In genomic region chr7:5622286-5622685, GRCh38 we compare ENCODE assay signal across 32 cellular contexts.
"Had no signal": no experiment of that assay in that cellular context is flagged by ENCODE, and none has a peak within 500 bp of the region (broad histone marks: within the 10 kb centered on the region; RNA-seq: fewer than 3 reads in every experiment).

No MANE protein-coding gene starts in this region.

- DNase-seq: activated B cell treated with CpG ODN at 0.5 μM for 24 hours; activated CD4-positive, alpha-beta memory T cell treated with anti-CD3 and anti-CD28 coated beads for 36 hours; activated CD4-positive, alpha-beta T cell treated with anti-CD3 and anti-CD28 coated beads for 4 hours; activated CD4-positive, alpha-beta T cell treated with anti-CD3 and anti-CD28 coated beads, Interleukin-2, amount 50 U/mL, for 1 hour; activated CD4-positive, CD25-positive, alpha-beta regulatory T cell treated with anti-CD3 and anti-CD28 coated beads, Interleukin-2, amount 50 U/mL, for 72 hours; activated CD8-positive, alpha-beta memory T cell treated with anti-CD3 and anti-CD28 coated beads, Interleukin-2, amount 50 U/mL, for 4 hours; activated gamma-delta T cell treated with Interleukin-2 at 50 U/mL for 16 hours; activated naive CD4-positive, alpha-beta T cell treated with anti-CD3 and anti-CD28 coated beads for 36 hours; activated T-cell treated with anti-CD3 and anti-CD28 coated beads for 4 hours; activated T-cell treated with anti-CD3 and anti-CD28 coated beads, Interleukin-2, amount 50 U/mL, for 4 hours; anterior cingulate cortex; caudate nucleus; NCI-H1105; NCI-H1417 treated with DMSO at 0.1 percent for 48 hours; NCI-H187 treated with DMSO at 0.1 percent for 48 hours; NCI-H2081; NCI-H2171 treated with DMSO at 0.1 percent for 48 hours; NCI-H2227 treated with DMSO at 0.1 percent for 48 hours; NCI-H446; NCI-H524; NCI-H69; NCI-H82; PC-3; Peyer's patch; RPMI8226 had no signal

- H3K9me3 Mint-ChIP-seq: activated B cell treated with CpG ODN at 0.5 μM for 24 hours; activated CD4-positive, alpha-beta memory T cell treated with anti-CD3 and anti-CD28 coated beads for 36 hours; activated naive CD4-positive, alpha-beta T cell treated with anti-CD3 and anti-CD28 coated beads for 36 hours; activated naive CD4-positive, alpha-beta T cell treated with anti-CD3 and anti-CD28 coated beads, Interleukin-2, amount 50 U/mL, for 72 hours; activated T-cell treated with anti-CD3 and anti-CD28 coated beads, Interleukin-2, amount 50 U/mL, for 4 hours; activated T-helper 1 cell treated with anti-CD3 and anti-CD28 coated beads, Interleukin-12 subunit alpha, Interleukin-12 subunit beta, Interleukin-2, Interleukin-4 antibody, amounts not matched to agents 30 ng/mL and 10 ng/mL and 1 ng/mL, durations not matched to agents 14 hours and 24 hours and 36 hours; brain; T-helper 1 cell treated with Interleukin-12 subunit alpha and Interleukin-12 subunit beta and Interleukin-4 antibody, amounts not matched to agents 30 μg/mL and 1 μg/mL, for 36 hours; T-helper 2 cell treated with Interferon-gamma antibody and Interleukin-4, amounts not matched to agents 5 μg/mL and 100 μg/mL, for 36 hours had no signal

- H3K9me3 ChIP-seq: Peyer's patch had no signal

- H3K27me3 ChIP-seq: Peyer's patch had no signal

- H3K27me3 Mint-ChIP-seq: activated B cell treated with CpG ODN at 0.5 μM for 24 hours; activated CD4-positive, alpha-beta memory T cell treated with anti-CD3 and anti-CD28 coated beads for 36 hours; brain had no signal

- H3K4me3 ChIP-seq: K562, Peyer's patch had no signal

- H3K4me3 Mint-ChIP-seq: activated B cell treated with CpG ODN at 0.5 μM for 24 hours; activated CD4-positive, alpha-beta memory T cell treated with anti-CD3 and anti-CD28 coated beads for 36 hours; activated naive CD4-positive, alpha-beta T cell treated with anti-CD3 and anti-CD28 coated beads for 36 hours; activated T-cell treated with anti-CD3 and anti-CD28 coated beads, Interleukin-2, amount 50 U/mL, for 4 hours; activated T-helper 1 cell treated with anti-CD3 and anti-CD28 coated beads, Interleukin-12 subunit alpha, Interleukin-12 subunit beta, Interleukin-2, Interleukin-4 antibody, amounts not matched to agents 30 ng/mL and 10 ng/mL and 1 ng/mL, durations not matched to agents 14 hours and 24 hours and 36 hours; brain; T-helper 1 cell treated with Interleukin-12 subunit alpha and Interleukin-12 subunit beta and Interleukin-4 antibody, amounts not matched to agents 30 μg/mL and 1 μg/mL, for 36 hours; T-helper 2 cell treated with Interferon-gamma antibody and Interleukin-4, amounts not matched to agents 5 μg/mL and 100 μg/mL, for 36 hours had no signal

- ATAC-seq: activated naive CD4-positive, alpha-beta T cell treated with anti-CD3 and anti-CD28 coated beads, Interleukin-2, amount 50 U/mL, for 72 hours; K562; PC-3; Right ventricle myocardium inferior had no signal

- H3K4me1 ChIP-seq: Peyer's patch had no signal

- H3K27ac Mint-ChIP-seq: activated B cell treated with CpG ODN at 0.5 μM for 24 hours; activated CD4-positive, alpha-beta memory T cell treated with anti-CD3 and anti-CD28 coated beads for 36 hours; activated naive CD4-positive, alpha-beta T cell treated with anti-CD3 and anti-CD28 coated beads for 36 hours; activated T-helper 1 cell treated with anti-CD3 and anti-CD28 coated beads, Interleukin-12 subunit alpha, Interleukin-12 subunit beta, Interleukin-2, Interleukin-4 antibody, amounts not matched to agents 30 ng/mL and 10 ng/mL and 1 ng/mL, durations not matched to agents 14 hours and 24 hours and 36 hours; T-helper 1 cell treated with Interleukin-12 subunit alpha and Interleukin-12 subunit beta and Interleukin-4 antibody, amounts not matched to agents 30 μg/mL and 1 μg/mL, for 36 hours; T-helper 2 cell treated with Interferon-gamma antibody and Interleukin-4, amounts not matched to agents 5 μg/mL and 100 μg/mL, for 36 hours had no signal

- H3K36me3 Mint-ChIP-seq: activated naive CD4-positive, alpha-beta T cell treated with anti-CD3 and anti-CD28 coated beads, Interleukin-2, amount 50 U/mL, for 72 hours had no signal

- H3K27ac ChIP-seq: Peyer's patch had no signal
